In the genomic region with DNA sequence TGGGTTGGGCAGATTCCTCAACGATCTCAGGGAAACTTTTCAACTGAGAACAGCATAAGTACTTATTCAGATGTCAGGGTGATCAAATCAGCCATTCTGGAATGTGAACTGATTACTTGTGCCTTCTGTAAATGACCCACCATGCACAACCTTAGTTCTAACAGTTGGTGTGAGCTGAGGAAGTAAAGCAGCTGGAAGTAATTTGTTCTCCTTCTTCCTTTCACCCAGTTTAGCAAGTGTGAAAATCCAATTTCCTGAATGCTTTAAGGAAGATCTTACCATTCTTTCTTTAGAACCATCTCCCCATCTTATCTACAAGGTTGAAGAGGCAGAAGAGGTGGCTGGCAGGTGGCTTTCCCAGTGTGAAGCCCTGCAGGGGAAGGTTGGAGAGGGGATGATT, we compare ENCODE assay signal across 18 cellular contexts.
"Had no signal": no experiment of that assay in that cellular context is flagged by ENCODE, and none has a peak within 500 bp of the region (broad histone marks: within the 10 kb centered on the region; RNA-seq: fewer than 3 reads in every experiment).

No MANE protein-coding gene starts in this region.

- H3K9me3 ChIP-seq: SJSA1 had no signal

- H3K27me3 Mint-ChIP-seq: IgD-negative memory B cell had no signal

- H3K4me1 ChIP-seq: SJSA1 had no signal

- H3K27ac Mint-ChIP-seq: IgD-negative memory B cell had no signal

- H3K9ac ChIP-seq: KMS-11 had no signal

- H3K27me3 ChIP-seq: SJSA1 had no signal

- H3K36me3 ChIP-seq: SJSA1 had no signal

- H3K4me3 ChIP-seq: K562, SJSA1, SK-N-MC had no signal

- H3K27ac ChIP-seq: KMS-11, SJSA1, SK-N-MC had no signal

- H3K4me3 Mint-ChIP-seq: IgD-negative memory B cell had no signal

- H3K4me1 Mint-ChIP-seq: IgD-negative memory B cell had no signal

- DNase-seq: Kasumi-1, MM.1S, NCI-H1105 treated with DMSO at 0.1 percent for 48 hours, NCI-H1417 treated with DMSO at 0.1 percent for 48 hours, NCI-H1694 treated with DMSO at 0.1 percent for 48 hours, NCI-H1930, NCI-H2081, NCI-H2107, NCI-H2227 treated with DMSO at 0.1 percent for 48 hours, NCI-H748 treated with DMSO at 0.1 percent for 48 hours, Right ventricle myocardium superior, RPMI8226, SIG-M5 had no signal
